8 cellular contexts compared by ENCODE assay signal in the genomic region with DNA sequence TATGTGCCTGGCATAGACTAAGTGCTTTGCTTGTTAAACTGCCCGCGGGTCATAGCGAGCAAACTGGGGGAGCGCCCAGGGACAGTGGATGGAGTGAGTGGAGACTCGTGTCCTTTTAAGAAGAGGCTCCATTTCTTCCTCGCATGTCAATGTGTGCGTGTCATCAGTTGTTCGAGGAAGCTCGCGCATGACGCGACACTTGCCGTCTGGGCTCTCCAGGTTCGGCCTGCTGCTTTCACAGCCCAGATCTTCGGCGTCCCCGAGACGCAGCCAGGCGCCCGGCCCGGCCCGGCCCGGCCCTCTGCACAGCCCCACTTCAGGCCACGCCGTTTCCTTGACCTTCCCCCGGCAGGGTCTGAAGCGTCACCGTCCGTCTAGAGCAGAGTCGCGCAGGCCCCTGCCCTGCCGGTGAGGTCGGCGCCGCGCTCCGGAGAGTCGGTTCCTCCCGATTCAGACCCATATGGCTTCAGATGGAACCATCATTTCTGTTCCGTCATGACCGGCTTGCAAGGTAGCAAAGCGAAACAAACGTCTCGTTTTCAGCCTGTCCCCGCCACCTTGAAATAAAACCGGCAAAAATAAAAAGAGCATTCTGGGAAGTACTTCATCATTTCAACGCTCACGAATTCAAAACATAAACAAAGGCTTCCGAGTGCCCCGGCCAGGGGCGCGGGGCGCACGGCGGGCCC. TPM values are rescaled to one million over a fixed set of nuclear protein-coding genes. Genes with fewer than 3 reads are reported as not detected.
DNase-seq lines count a peak whose midpoint lies in the region; ATAC-seq and TF ChIP-seq lines count a peak whose summit lies in the region.

No MANE protein-coding gene starts in this region.

- H3K4me3 Mint-ChIP-seq in activated T-helper 2 cell treated with anti-CD3 and anti-CD28 coated beads, Interferon-gamma antibody, Interleukin-2, Interleukin-4, amounts not matched to agents 10 μg/mL and 5 μg/mL and 100 μg/mL, durations not matched to agents 14 hours and 24 hours and 36 hours (ENCODE audit: low read depth): peak overlapping the region; percentile 83
- H3K4me3 Mint-ChIP-seq in nephron: peak overlapping the region; percentile 88 to 94 (median 89)

- H3K9me3 Mint-ChIP-seq in activated T-helper 2 cell treated with anti-CD3 and anti-CD28 coated beads, Interferon-gamma antibody, Interleukin-2, Interleukin-4, amounts not matched to agents 10 μg/mL and 5 μg/mL and 100 μg/mL, durations not matched to agents 14 hours and 24 hours and 36 hours: no peaks in the 10 kb centered on the region
- peaks cover 12% of the 10 kb centered on the region for H3K9me3 Mint-ChIP-seq in nephron

- no peaks in the 10 kb centered on the region for H3K4me1 ChIP-seq in foreskin keratinocyte

- POLR2A ChIA-PET in GM10248 (lab: Yijun Ruan, JAX): no interaction called here
- POLR2A ChIA-PET in RWPE1 (lab: Yijun Ruan, JAX; ENCODE audit: low non-redundant PET): no interaction called here

- peaks cover 92% of the 10 kb centered on the region for H3K27me3 ChIP-seq in foreskin keratinocyte

- H3K27me3 Mint-ChIP-seq in activated T-helper 2 cell treated with anti-CD3 and anti-CD28 coated beads, Interferon-gamma antibody, Interleukin-2, Interleukin-4, amounts not matched to agents 10 μg/mL and 5 μg/mL and 100 μg/mL, durations not matched to agents 14 hours and 24 hours and 36 hours (ENCODE audit: low read depth): peaks cover 78% of the 10 kb centered on the region
- peaks cover 63% of the 10 kb centered on the region for H3K27me3 Mint-ChIP-seq in nephron (ENCODE audit: low read depth)

- peaks cover 13% of the 10 kb centered on the region for H3K4me1 Mint-ChIP-seq in activated T-helper 2 cell treated with anti-CD3 and anti-CD28 coated beads, Interferon-gamma antibody, Interleukin-2, Interleukin-4, amounts not matched to agents 10 μg/mL and 5 μg/mL and 100 μg/mL, durations not matched to agents 14 hours and 24 hours and 36 hours (ENCODE audit: low read depth)
- H3K4me1 Mint-ChIP-seq in nephron: peaks cover 44% of the 10 kb centered on the region

- TF ChIP-seq CTCF in GM10248 (IDR thresholded peaks at IDR 0.05; ENCODE audit: control extremely low read depth, extremely low read depth, low read depth, missing control alignments): no peak
- TF ChIP-seq CTCF in foreskin keratinocyte (conservative IDR thresholded peaks at IDR 0.05): no peak
- no peak for TF ChIP-seq CTCF in nephron (IDR thresholded peaks at IDR 0.05; ENCODE audit: unreplicated experiment in 3 of 3)
- TF ChIP-seq CTCF in RWPE1 (conservative IDR thresholded peaks at IDR 0.05; ENCODE audit: low read depth): no peak

- CTCF ChIA-PET in GM10248 (lab: Yijun Ruan, JAX) (no interaction called here), RWPE1 (lab: Yijun Ruan, JAX) (no interaction called here)

- no peaks in the 10 kb centered on the region for H3K36me3 Mint-ChIP-seq in activated T-helper 2 cell treated with anti-CD3 and anti-CD28 coated beads, Interferon-gamma antibody, Interleukin-2, Interleukin-4, amounts not matched to agents 10 μg/mL and 5 μg/mL and 100 μg/mL, durations not matched to agents 14 hours and 24 hours and 36 hours (ENCODE audit: low read depth)
- H3K36me3 Mint-ChIP-seq in nephron (ENCODE audit: low read depth): no peaks in the 10 kb centered on the region

- intact Hi-C loops in activated T-helper 2 cell treated with anti-CD3 and anti-CD28 coated beads, Interferon-gamma antibody, Interleukin-2, Interleukin-4, amounts not matched to agents 10 μg/mL and 5 μg/mL and 100 μg/mL, durations not matched to agents 14 hours and 24 hours and 36 hours (cut with micrococcal nuclease): loop anchor here (5.0 kb wide), 1 partner anchor 47 kb away; no protein-coding TSS in a partner anchor

- no peak overlapping the region for H3K27ac Mint-ChIP-seq in activated T-helper 2 cell treated with anti-CD3 and anti-CD28 coated beads, Interferon-gamma antibody, Interleukin-2, Interleukin-4, amounts not matched to agents 10 μg/mL and 5 μg/mL and 100 μg/mL, durations not matched to agents 14 hours and 24 hours and 36 hours
- H3K27ac Mint-ChIP-seq in nephron: peak overlapping the region; percentile 78 to 91 (median 80)

- peak; percentile 41 for DNase-seq in GM10248 (ENCODE audit: extremely low spot score)
- DNase-seq in activated T-helper 2 cell treated with anti-CD3 and anti-CD28 coated beads, Interferon-gamma antibody, Interleukin-2, Interleukin-4, amounts not matched to agents 10 μg/mL and 5 μg/mL and 100 μg/mL, durations not matched to agents 14 hours and 24 hours and 36 hours (ENCODE audit: low spot score): no peak
- DNase-seq in foreskin keratinocyte: peak in 1 of 2 donors; percentile 25
- DNase-seq in RWPE1 (ENCODE audit: low spot score): no peak
- DNase-seq in NCI-H1694 treated with DMSO at 0.1 percent for 48 hours (lab: John Stamatoyannopoulos, UW): no peak

- H3K27ac ChIP-seq in foreskin keratinocyte: no peak overlapping the region
- no peak overlapping the region for H3K27ac ChIP-seq in RWPE1

- ATAC-seq in HG03159 (IDR thresholded peaks at IDR 0.05; ENCODE audit: unreplicated experiment) (peak; percentile 38), foreskin keratinocyte (peak; percentile 59), GM21367 (IDR thresholded peaks at IDR 0.05; ENCODE audit: unreplicated experiment) (no peak)

RNA-seq across cellular contexts. Expression of gene ARHGEF7, which starts 0.6 kb away (rescaled TPM):
- 65.7 and 76.0 TPM in 2 replicates for total RNA-seq in activated T-helper 2 cell treated with anti-CD3 and anti-CD28 coated beads, Interferon-gamma antibody, Interleukin-2, Interleukin-4, amounts not matched to agents 10 μg/mL and 5 μg/mL and 100 μg/mL, durations not matched to agents 14 hours and 24 hours and 36 hours
- 25.0 and 25.1 TPM in 2 replicates for total RNA-seq in foreskin keratinocyte
- 8.9 and 9.6 TPM in 2 replicates for polyA plus RNA-seq in foreskin keratinocyte
